8 cellular contexts compared by ENCODE assay signal in the genomic region with DNA sequence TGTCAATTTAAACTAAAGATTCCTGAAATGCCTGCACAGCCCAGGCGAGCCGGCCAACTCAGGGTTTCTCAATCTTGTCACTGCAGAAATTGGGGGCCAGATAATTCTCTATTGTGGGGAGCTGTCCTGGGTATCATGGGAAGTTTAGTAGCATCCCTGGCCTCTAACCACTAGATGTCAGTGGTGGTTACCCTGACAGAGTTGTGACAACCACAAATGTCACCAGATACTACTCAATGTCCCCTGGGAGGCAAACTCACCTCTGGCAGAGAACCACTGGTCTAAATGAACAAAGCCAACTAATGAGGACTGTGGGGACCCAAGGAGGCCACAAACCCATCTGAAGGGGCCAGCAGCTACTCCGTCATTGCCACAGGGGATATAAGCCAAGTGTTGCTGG.
DNase-seq lines count a peak whose midpoint lies in the region; ATAC-seq, FAIRE-seq and TF ChIP-seq lines count a peak whose summit lies in the region.

No MANE protein-coding gene starts in this region.

- peak; percentile 83 for ATAC-seq in GM21367 (IDR thresholded peaks at IDR 0.05; ENCODE audit: unreplicated experiment)
- ATAC-seq in left lobe of liver: peak; percentile 98

- in situ Hi-C loops in KBM-7 (cut with MboI; ENCODE audit: low pct_unique_long_range_greater_than_20kb, low sequenced_read_pairs): no loop called here

- peak; percentile 72 for TF ChIP-seq CTCF in bronchial epithelial cell (IDR thresholded peaks at IDR 0.05; ENCODE audit: insufficient read depth, low read length, severe bottlenecking)
- peak in 5 of 6 experiments; percentile 42 to 80 (median 74) for TF ChIP-seq CTCF in thyroid gland (IDR thresholded peaks at IDR 0.05)

- no peaks in the 10 kb centered on the region for H3K27me3 ChIP-seq in bronchial epithelial cell (ENCODE audit: control insufficient read depth, insufficient read depth, low read length)
- H3K27me3 ChIP-seq in thyroid gland: no peaks in the 10 kb centered on the region

- intact Hi-C loops in thyroid gland (cut with DNase I): loop anchor here (10.0 kb wide), 2 partner anchors 369 to 429 kb away; no protein-coding TSS in a partner anchor

- DNase-seq in NCI-H748 (lab: John Stamatoyannopoulos, UW; ENCODE audit: unreplicated experiment) (peak; percentile 30), NCI-H748 treated with DMSO at 0.1 percent for 48 hours (lab: John Stamatoyannopoulos, UW) (no peak), KBM-7 (peak; percentile 73), RCC 7860 (ENCODE audit: low spot score) (peak; percentile 17), bronchial epithelial cell (ENCODE audit: low read depth) (peak; percentile 33), left lobe of liver (ENCODE audit: low spot score) (no peak), thyroid gland (peak; percentile 40 to 53)

- no peak for FAIRE-seq in RCC 7860 (lab: Jason Lieb, UNC)
- no peak for FAIRE-seq in bronchial epithelial cell (lab: Jason Lieb, UNC)

- H3K4me3 ChIP-seq in bronchial epithelial cell (ENCODE audit: low read depth, low read length): no peak overlapping the region
- no peak overlapping the region for H3K4me3 ChIP-seq in thyroid gland (replicated peaks in 1 of 3)

- H3K9me3 ChIP-seq in thyroid gland: no peaks in the 10 kb centered on the region

- no peak overlapping the region for H3K27ac ChIP-seq in thyroid gland

- no peaks in the 10 kb centered on the region for H3K4me1 ChIP-seq in thyroid gland

- H3K36me3 ChIP-seq in bronchial epithelial cell (ENCODE audit: control insufficient read depth, insufficient read depth, low read length): no peaks in the 10 kb centered on the region
- no peaks in the 10 kb centered on the region for H3K36me3 ChIP-seq in thyroid gland

- WGBS in thyroid gland, 2 donors: 31 to 41% methylated on average over 3 of the region's 3 CpGs

- TF ChIP-seq POLR2A in thyroid gland (IDR thresholded peaks at IDR 0.05): no peak

Comparison
In these comparisons a context has a peak if more than half of its experiments do, and no peak if none do; other contexts are left out.
1. DNase-seq: peak in NCI-H748 (single experiment), KBM-7 (single experiment), RCC 7860 (single experiment), bronchial epithelial cell (single experiment) and thyroid gland (2 of 2); none in NCI-H748 treated with DMSO at 0.1 percent for 48 hours (single experiment) and left lobe of liver (single experiment).